Comparison of ENCODE assay signal across 9 cellular contexts in genomic region chr18:48924621-48925601, GRCh38. TPM values are rescaled to one million over a fixed set of nuclear protein-coding genes. Genes with fewer than 3 reads are reported as not detected.
DNase-seq lines count a peak whose midpoint lies in the region; ATAC-seq and TF ChIP-seq lines count a peak whose summit lies in the region.
"Had no signal": no experiment of that assay in that cellular context is flagged by ENCODE, and none has a peak within 500 bp of the region (broad histone marks: within the 10 kb centered on the region; RNA-seq: fewer than 3 reads in every experiment).

No MANE protein-coding gene starts in this region.

- H3K4me1 Mint-ChIP-seq in activated naive CD4-positive, alpha-beta T cell treated with anti-CD3 and anti-CD28 coated beads for 36 hours (ENCODE audit: low read depth), result peaks cover 69% of the 10 kb centered on the region

- TF ChIP-seq POLR2A in tibial nerve (IDR thresholded peaks at IDR 0.05), result no peak

- H3K9me3 ChIP-seq in mesenchymal stem cell (ENCODE audit: control insufficient read depth, low read length) (no peaks in the 10 kb centered on the region), tibial nerve (no peaks in the 10 kb centered on the region)

- peak overlapping the region; percentile 80 for H3K9ac ChIP-seq in mesenchymal stem cell (ENCODE audit: low read length)

- TF ChIP-seq CTCF in tibial nerve (IDR thresholded peaks at IDR 0.05), result no peak

- H3K27me3 ChIP-seq in mesenchymal stem cell (ENCODE audit: control insufficient read depth in 1 of 2, insufficient read depth in 1 of 2, low read length in 2 of 2) (no peaks in the 10 kb centered on the region), tibial nerve (no peaks in the 10 kb centered on the region)

- peaks cover 2% of the 10 kb centered on the region for H3K79me1 ChIP-seq in mesenchymal stem cell (replicated peaks; ENCODE audit: low read length, poor library complexity, severe bottlenecking)

- H2AK5ac ChIP-seq in mesenchymal stem cell (ENCODE audit: low read length, severe bottlenecking), result peak overlapping the region; percentile 62

- H2BK120ac ChIP-seq in mesenchymal stem cell (ENCODE audit: low read depth, low read length), result peak overlapping the region; percentile 89

- H3K4me2 ChIP-seq in mesenchymal stem cell (ENCODE audit: low read length, poor library complexity, severe bottlenecking), result no peak overlapping the region

- H3K36me3 Mint-ChIP-seq in activated naive CD4-positive, alpha-beta T cell treated with anti-CD3 and anti-CD28 coated beads for 36 hours (ENCODE audit: low read depth), result peaks cover 11% of the 10 kb centered on the region

- peak; percentile 33 for DNase-seq in activated naive CD4-positive, alpha-beta T cell treated with anti-CD3 and anti-CD28 coated beads for 36 hours
- DNase-seq in activated naive CD4-positive, alpha-beta T cell (lab: John Stamatoyannopoulos, UW), result no peak
- peak; percentile 31 for DNase-seq in astrocyte of the hippocampus (ENCODE audit: low read depth, low spot score)
- DNase-seq in mesenchymal stem cell, result peak; percentile 64
- DNase-seq in tibial nerve (ENCODE audit: low spot score in 2 of 2), result no peak
- DNase-seq in middle frontal gyrus (ENCODE audit: extremely low spot score, low spot score), result no peak
- DNase-seq in KG1 (lab: John Stamatoyannopoulos, UW), result no peak
- DNase-seq: NCI-H446 treated with DMSO at 0.1 percent for 48 hours had no signal

- H3K36me3 ChIP-seq in mesenchymal stem cell (ENCODE audit: control insufficient read depth in 1 of 2, insufficient read depth in 2 of 2, low read depth in 1 of 2, low read length in 2 of 2) (peaks cover 38 to 46% of the 10 kb centered on the region in 2 experiments), tibial nerve (peaks cover 0 to 16% (median 0%) of the 10 kb centered on the region in 3 donors)

- WGBS in mesenchymal stem cell, result 49% methylated on average over 15 of the region's 18 CpGs
- WGBS in tibial nerve, 2 donors, result 45 to 50% methylated on average over 18 of the region's 18 CpGs

- peak overlapping the region; percentile 53 for H3K27ac ChIP-seq in mesenchymal stem cell (ENCODE audit: low read length, poor library complexity, severe bottlenecking)
- peak overlapping the region in 3 of 4 donors; percentile 27 to 83 (median 80) for H3K27ac ChIP-seq in tibial nerve

- peak overlapping the region; percentile 36 to 86 for H3K4ac ChIP-seq in mesenchymal stem cell (ENCODE audit: low read depth in 1 of 2, low read length in 2 of 2)

- H3K4me1 ChIP-seq in mesenchymal stem cell (ENCODE audit: control insufficient read depth, insufficient read depth, low read depth, low read length), result peaks cover 70% of the 10 kb centered on the region
- H3K4me1 ChIP-seq in tibial nerve, result peaks cover 0 to 84% (median 65%) of the 10 kb centered on the region in 4 donors

- peak overlapping the region; percentile 72 to 89 for H3K18ac ChIP-seq in mesenchymal stem cell (ENCODE audit: low read depth in 1 of 2, low read length in 2 of 2)

- no peak overlapping the region for H3K4me3 Mint-ChIP-seq in activated naive CD4-positive, alpha-beta T cell treated with anti-CD3 and anti-CD28 coated beads for 36 hours

- peak overlapping the region; percentile 11 for H2BK5ac ChIP-seq in mesenchymal stem cell (ENCODE audit: low read depth, low read length, poor library complexity, severe bottlenecking)

- CTCF ChIA-PET in activated naive CD4-positive, alpha-beta T cell treated with anti-CD3 and anti-CD28 coated beads for 36 hours (lab: Charles Lee), result interaction anchor here (0.5 to 2.1 kb wide), 7 partner anchors 13 to 377 kb away, joined by 3 to 8 read pairs (median 3); no protein-coding TSS in a partner anchor

- peak overlapping the region in 1 of 2 experiments; percentile 29 for H3K4me3 ChIP-seq in mesenchymal stem cell (ENCODE audit: insufficient read depth in 1 of 2, low read depth in 1 of 2, low read length in 2 of 2)
- no peak overlapping the region for H3K4me3 ChIP-seq in tibial nerve

- no peak overlapping the region for H3K14ac ChIP-seq in mesenchymal stem cell (ENCODE audit: low read length in 2 of 2)

- peak overlapping the region; percentile 46 to 66 for H2BK12ac ChIP-seq in mesenchymal stem cell (ENCODE audit: low read length in 2 of 2)

- peak overlapping the region; percentile 61 for H3K27ac Mint-ChIP-seq in activated naive CD4-positive, alpha-beta T cell treated with anti-CD3 and anti-CD28 coated beads for 36 hours

- ATAC-seq in HG03571 (IDR thresholded peaks at IDR 0.05; ENCODE audit: unreplicated experiment), result no peak

- H3K23ac ChIP-seq in mesenchymal stem cell (ENCODE audit: low read length in 2 of 2), result peak overlapping the region in 1 of 2 experiments; percentile 29

- H2BK15ac ChIP-seq in mesenchymal stem cell (ENCODE audit: low read depth, poor library complexity, severe bottlenecking), result peak overlapping the region; percentile 88

- no peaks in the 10 kb centered on the region for H3K27me3 Mint-ChIP-seq in activated naive CD4-positive, alpha-beta T cell treated with anti-CD3 and anti-CD28 coated beads for 36 hours (ENCODE audit: low read depth)

- H4K91ac ChIP-seq in mesenchymal stem cell (ENCODE audit: low read length), result peak overlapping the region; percentile 77

- TF ChIP-seq EP300 in tibial nerve (IDR thresholded peaks at IDR 0.05), result no peak

- intact Hi-C loops in activated naive CD4-positive, alpha-beta T cell treated with anti-CD3 and anti-CD28 coated beads for 36 hours (cut with micrococcal nuclease), result no loop called here

- no peak overlapping the region for H2AFZ ChIP-seq in mesenchymal stem cell (ENCODE audit: low read depth, low read length)

- H4K8ac ChIP-seq in mesenchymal stem cell (ENCODE audit: low read length), result peak overlapping the region; percentile 21

- no peaks in the 10 kb centered on the region for H3K9me3 Mint-ChIP-seq in activated naive CD4-positive, alpha-beta T cell treated with anti-CD3 and anti-CD28 coated beads for 36 hours

RNA-seq across cellular contexts. Expression of gene SMAD7, which starts 25.9 kb away (rescaled TPM):
- 1 to 10 TPM; 5.9 to 7.0 TPM for total RNA-seq in activated naive CD4-positive, alpha-beta T cell treated with anti-CD3 and anti-CD28 coated beads for 36 hours
- polyA plus RNA-seq in mesenchymal stem cell (2013, experiment 1 of 2), result 9.6 TPM
- polyA plus RNA-seq in mesenchymal stem cell (2013, experiment 2 of 2), result 9.9 TPM
- 10 to 100 TPM; 34.3 to 56.8 (median 35.6) TPM for total RNA-seq in tibial nerve

Comparison
In these comparisons a context has a peak if more than half of its experiments do, and no peak if none do; other contexts are left out.
1. DNase-seq: peak in activated naive CD4-positive, alpha-beta T cell treated with anti-CD3 and anti-CD28 coated beads for 36 hours (single experiment), astrocyte of the hippocampus (single experiment) and mesenchymal stem cell (single experiment); none in activated naive CD4-positive, alpha-beta T cell (0 of 4), tibial nerve (0 of 2), middle frontal gyrus (single experiment) and KG1 (single experiment).
2. RNA of gene SMAD7, which starts 25.9 kb away (total RNA-seq): 34.3 to 56.8 TPM in tibial nerve; 5.9 to 7.0 TPM in activated naive CD4-positive, alpha-beta T cell treated with anti-CD3 and anti-CD28 coated beads for 36 hours; every median in the first group is over 4 times any median in the second.